ENCODE assay signal across 12 cellular contexts in the genomic region with DNA sequence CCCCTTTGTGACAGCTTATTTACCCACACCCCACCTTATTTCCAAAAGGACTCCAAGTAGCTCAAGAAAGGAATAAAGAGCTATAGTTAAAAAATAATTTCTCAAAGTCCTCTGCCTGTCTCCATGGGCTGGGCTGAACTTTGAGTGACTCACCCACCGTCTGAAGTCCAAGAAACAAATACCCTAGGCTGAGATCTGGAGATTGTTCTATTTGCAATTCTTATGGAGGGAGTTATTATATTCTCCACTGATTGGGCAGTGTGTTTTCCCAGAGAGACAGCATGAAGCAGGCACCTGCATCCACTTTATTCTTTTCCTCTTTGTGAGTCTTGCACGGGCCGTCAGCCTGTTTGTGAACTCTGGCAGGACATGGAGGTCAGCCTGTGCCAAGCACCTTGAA.
"Had no signal": no experiment of that assay in that cellular context is flagged by ENCODE, and none has a peak within 500 bp of the region (broad histone marks: within the 10 kb centered on the region; RNA-seq: fewer than 3 reads in every experiment).

No MANE protein-coding gene starts in this region.

- ATAC-seq: body of pancreas; stimulated activated effector memory CD8-positive, alpha-beta T cell treated with anti-CD3 and anti-CD28 coated beads, Interleukin-12 subunit alpha, Interleukin-12 subunit beta, amount 100 ng/mL, for 72 hours had no signal

- H3K4me1 Mint-ChIP-seq: stimulated activated effector memory CD8-positive, alpha-beta T cell treated with anti-CD3 and anti-CD28 coated beads, Interleukin-12 subunit alpha, Interleukin-12 subunit beta, amount 100 ng/mL, for 72 hours had no signal

- H3K4me3 Mint-ChIP-seq: activated naive CD4-positive, alpha-beta T cell treated with anti-CD3 and anti-CD28 coated beads, Interleukin-2, amount 10 ng/mL, durations not matched to agents 7 days and 5 days; activated T-cell treated with anti-CD3 and anti-CD28 coated beads, Interleukin-2, amount 50 U/mL, for 24 hours; dendritic cell treated with granulocyte-macrophage colony-stimulating factor and Interleukin-4, amounts not matched to agents 40 ng/mL and 50 ng/mL, for 4 days; nephron progenitor cell; stimulated activated effector memory CD8-positive, alpha-beta T cell treated with anti-CD3 and anti-CD28 coated beads, Interleukin-12 subunit alpha, Interleukin-12 subunit beta, amount 100 ng/mL, for 72 hours had no signal

- H3K9me3 Mint-ChIP-seq: dendritic cell treated with granulocyte-macrophage colony-stimulating factor and Interleukin-4, amounts not matched to agents 40 ng/mL and 50 ng/mL, for 4 days; stimulated activated effector memory CD8-positive, alpha-beta T cell treated with anti-CD3 and anti-CD28 coated beads, Interleukin-12 subunit alpha, Interleukin-12 subunit beta, amount 100 ng/mL, for 72 hours had no signal

- H3K27ac Mint-ChIP-seq: activated naive CD4-positive, alpha-beta T cell treated with anti-CD3 and anti-CD28 coated beads, Interleukin-2, amount 10 ng/mL, durations not matched to agents 7 days and 5 days; activated T-cell treated with anti-CD3 and anti-CD28 coated beads, Interleukin-2, amount 50 U/mL, for 24 hours; dendritic cell treated with granulocyte-macrophage colony-stimulating factor and Interleukin-4, amounts not matched to agents 40 ng/mL and 50 ng/mL, for 4 days; nephron progenitor cell; stimulated activated effector memory CD8-positive, alpha-beta T cell treated with anti-CD3 and anti-CD28 coated beads, Interleukin-12 subunit alpha, Interleukin-12 subunit beta, amount 100 ng/mL, for 72 hours had no signal

- DNase-seq: activated CD4-positive, alpha-beta T cell treated with anti-CD3 and anti-CD28 coated beads, Interleukin-2, amount 50 U/mL, for 48 hours; activated naive CD4-positive, alpha-beta T cell treated with anti-CD3 and anti-CD28 coated beads, Interleukin-2, amount 10 ng/mL, durations not matched to agents 7 days and 5 days; activated T-cell treated with anti-CD3 and anti-CD28 coated beads, Interleukin-2, amount 50 U/mL, for 24 hours; body of pancreas; hippocampal formation; mesendoderm; nephron progenitor cell; substantia nigra; uterus; WERI-Rb-1 had no signal

- H3K36me3 Mint-ChIP-seq: stimulated activated effector memory CD8-positive, alpha-beta T cell treated with anti-CD3 and anti-CD28 coated beads, Interleukin-12 subunit alpha, Interleukin-12 subunit beta, amount 100 ng/mL, for 72 hours had no signal

- H3K27me3 Mint-ChIP-seq: activated T-cell treated with anti-CD3 and anti-CD28 coated beads, Interleukin-2, amount 50 U/mL, for 24 hours; dendritic cell treated with granulocyte-macrophage colony-stimulating factor and Interleukin-4, amounts not matched to agents 40 ng/mL and 50 ng/mL, for 4 days had no signal
